In the genomic region with DNA sequence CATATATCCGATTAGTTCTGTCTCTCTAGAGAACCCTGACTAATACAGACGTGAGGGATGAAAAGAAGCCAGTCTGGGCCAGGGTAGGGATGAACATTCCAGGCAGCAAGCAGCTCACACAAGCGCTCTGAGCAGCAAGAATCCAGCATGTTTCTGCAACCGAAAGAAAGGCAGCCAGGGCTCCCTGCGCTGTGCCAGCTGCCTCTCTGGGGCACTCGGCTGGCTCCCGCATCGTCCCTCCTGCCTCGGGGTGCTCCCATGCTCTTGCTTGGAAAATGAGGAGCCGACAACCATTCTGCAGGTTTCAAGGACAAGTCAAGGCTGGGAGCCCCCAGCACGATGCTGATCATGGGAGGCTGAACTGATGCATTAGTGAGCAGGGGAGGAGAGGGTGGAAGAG, we compare ENCODE assay signal across 1 cellular context.
TF ChIP-seq lines count a peak whose summit lies in the region.

No MANE protein-coding gene starts in this region.

TF ChIP-seq in GM23338, 12 proteins besides CTCF, POLR2A, EP300 and RAD21 (continued from another document):
- TF ChIP-seq, protein P1, sequence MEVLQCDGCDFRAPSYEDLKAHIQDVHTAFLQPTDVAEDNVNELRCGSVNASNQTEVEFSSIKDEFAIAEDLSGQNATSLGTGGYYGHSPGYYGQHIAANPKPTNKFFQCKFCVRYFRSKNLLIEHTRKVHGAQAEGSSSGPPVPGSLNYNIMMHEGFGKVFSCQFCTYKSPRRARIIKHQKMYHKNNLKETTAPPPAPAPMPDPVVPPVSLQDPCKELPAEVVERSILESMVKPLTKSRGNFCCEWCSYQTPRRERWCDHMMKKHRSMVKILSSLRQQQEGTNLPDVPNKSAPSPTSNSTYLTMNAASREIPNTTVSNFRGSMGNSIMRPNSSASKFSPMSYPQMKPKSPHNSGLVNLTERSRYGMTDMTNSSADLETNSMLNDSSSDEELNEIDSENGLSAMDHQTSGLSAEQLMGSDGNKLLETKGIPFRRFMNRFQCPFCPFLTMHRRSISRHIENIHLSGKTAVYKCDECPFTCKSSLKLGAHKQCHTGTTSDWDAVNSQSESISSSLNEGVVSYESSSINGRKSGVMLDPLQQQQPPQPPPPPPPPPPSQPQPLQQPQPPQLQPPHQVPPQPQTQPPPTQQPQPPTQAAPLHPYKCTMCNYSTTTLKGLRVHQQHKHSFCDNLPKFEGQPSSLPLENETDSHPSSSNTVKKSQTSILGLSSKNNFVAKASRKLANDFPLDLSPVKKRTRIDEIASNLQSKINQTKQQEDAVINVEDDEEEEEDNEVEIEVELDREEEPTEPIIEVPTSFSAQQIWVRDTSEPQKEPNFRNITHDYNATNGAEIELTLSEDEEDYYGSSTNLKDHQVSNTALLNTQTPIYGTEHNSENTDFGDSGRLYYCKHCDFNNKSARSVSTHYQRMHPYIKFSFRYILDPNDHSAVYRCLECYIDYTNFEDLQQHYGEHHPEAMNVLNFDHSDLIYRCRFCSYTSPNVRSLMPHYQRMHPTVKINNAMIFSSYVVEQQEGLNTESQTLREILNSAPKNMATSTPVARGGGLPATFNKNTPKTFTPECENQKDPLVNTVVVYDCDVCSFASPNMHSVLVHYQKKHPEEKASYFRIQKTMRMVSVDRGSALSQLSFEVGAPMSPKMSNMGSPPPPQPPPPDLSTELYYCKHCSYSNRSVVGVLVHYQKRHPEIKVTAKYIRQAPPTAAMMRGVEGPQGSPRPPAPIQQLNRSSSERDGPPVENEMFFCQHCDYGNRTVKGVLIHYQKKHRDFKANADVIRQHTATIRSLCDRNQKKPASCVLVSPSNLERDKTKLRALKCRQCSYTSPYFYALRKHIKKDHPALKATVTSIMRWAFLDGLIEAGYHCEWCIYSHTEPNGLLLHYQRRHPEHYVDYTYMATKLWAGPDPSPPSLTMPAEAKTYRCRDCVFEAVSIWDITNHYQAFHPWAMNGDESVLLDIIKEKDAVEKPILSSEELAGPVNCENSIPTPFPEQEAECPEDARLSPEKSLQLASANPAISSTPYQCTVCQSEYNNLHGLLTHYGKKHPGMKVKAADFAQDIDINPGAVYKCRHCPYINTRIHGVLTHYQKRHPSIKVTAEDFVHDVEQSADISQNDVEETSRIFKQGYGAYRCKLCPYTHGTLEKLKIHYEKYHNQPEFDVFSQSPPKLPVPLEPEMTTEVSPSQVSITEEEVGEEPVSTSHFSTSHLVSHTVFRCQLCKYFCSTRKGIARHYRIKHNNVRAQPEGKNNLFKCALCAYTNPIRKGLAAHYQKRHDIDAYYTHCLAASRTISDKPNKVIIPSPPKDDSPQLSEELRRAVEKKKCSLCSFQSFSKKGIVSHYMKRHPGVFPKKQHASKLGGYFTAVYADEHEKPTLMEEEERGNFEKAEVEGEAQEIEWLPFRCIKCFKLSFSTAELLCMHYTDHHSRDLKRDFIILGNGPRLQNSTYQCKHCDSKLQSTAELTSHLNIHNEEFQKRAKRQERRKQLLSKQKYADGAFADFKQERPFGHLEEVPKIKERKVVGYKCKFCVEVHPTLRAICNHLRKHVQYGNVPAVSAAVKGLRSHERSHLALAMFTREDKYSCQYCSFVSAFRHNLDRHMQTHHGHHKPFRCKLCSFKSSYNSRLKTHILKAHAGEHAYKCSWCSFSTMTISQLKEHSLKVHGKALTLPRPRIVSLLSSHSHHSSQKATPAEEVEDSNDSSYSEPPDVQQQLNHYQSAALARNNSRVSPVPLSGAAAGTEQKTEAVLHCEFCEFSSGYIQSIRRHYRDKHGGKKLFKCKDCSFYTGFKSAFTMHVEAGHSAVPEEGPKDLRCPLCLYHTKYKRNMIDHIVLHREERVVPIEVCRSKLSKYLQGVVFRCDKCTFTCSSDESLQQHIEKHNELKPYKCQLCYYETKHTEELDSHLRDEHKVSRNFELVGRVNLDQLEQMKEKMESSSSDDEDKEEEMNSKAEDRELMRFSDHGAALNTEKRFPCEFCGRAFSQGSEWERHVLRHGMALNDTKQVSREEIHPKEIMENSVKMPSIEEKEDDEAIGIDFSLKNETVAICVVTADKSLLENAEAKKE (CRISPR knock-in tag; IDR thresholded peaks at IDR 0.05): no peak
- TF ChIP-seq CREB1 (CRISPR knock-in tag; IDR thresholded peaks at IDR 0.05; ENCODE audit: low read depth) (no peak), STAT1 (IDR thresholded peaks at IDR 0.05; ENCODE audit: unreplicated experiment) (no peak)
